In the genomic region with DNA sequence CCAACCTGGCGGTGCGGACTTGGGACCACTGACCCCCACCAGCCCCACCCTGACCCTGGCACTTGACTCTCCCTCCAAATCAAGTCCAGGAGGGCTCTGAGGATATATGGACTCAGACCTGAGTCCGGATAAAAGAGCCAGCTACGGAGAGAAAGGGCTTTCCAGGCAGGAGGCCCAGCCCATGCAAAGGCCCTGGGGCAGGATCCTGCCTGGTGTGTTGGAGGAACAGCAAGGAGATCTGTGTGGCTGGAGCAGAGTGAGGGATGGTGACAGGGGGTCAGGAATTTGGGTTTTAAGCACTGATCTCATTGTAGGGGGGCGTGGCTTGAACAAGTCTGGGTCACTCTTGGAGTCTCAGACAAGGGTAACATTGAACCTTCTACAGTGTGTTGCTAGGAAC, we compare ENCODE assay signal across 33 cellular contexts. TPM values are rescaled to one million over a fixed set of nuclear protein-coding genes. Genes with fewer than 3 reads are reported as not detected.
"Had no signal": no experiment of that assay in that cellular context is flagged by ENCODE, and none has a peak within 500 bp of the region (broad histone marks: within the 10 kb centered on the region; RNA-seq: fewer than 3 reads in every experiment).

No MANE protein-coding gene starts in this region.

- H3K27ac Mint-ChIP-seq: dendritic cell treated with granulocyte-macrophage colony-stimulating factor and Interleukin-4, amounts not matched to agents 40 ng/mL and 50 ng/mL, for 4 days; effector memory CD8-positive, alpha-beta T cell; endodermal cell; memory B cell; naive thymus-derived CD4-positive, alpha-beta T cell had no signal

- H3K4me3 ChIP-seq: colonic mucosa, esophagus squamous epithelium, gastrocnemius medialis, heart right ventricle, left lung, lung had no signal

- H3K27me3 ChIP-seq: colonic mucosa had no signal

- H3K9me3 Mint-ChIP-seq: effector memory CD8-positive, alpha-beta T cell had no signal

- ATAC-seq: effector memory CD8-positive, alpha-beta T cell; esophagus mucosa; gastrocnemius medialis; heart right ventricle; left cardiac atrium; left lung; left ventricle myocardium superior; naive thymus-derived CD4-positive, alpha-beta T cell had no signal

- DNase-seq: colonic mucosa; cortex of kidney; effector CD8-positive, alpha-beta T cell; effector memory CD8-positive, alpha-beta T cell; endodermal cell; erythroblast; esophagus squamous epithelium; foreskin fibroblast; foreskin melanocyte; gastrocnemius medialis; glutamatergic neuron; head of caudate nucleus; heart right ventricle; hippocampal formation; left cardiac atrium; left lung; left ventricle myocardium superior; mammary epithelial cell; mesendoderm; midbrain; naive thymus-derived CD4-positive, alpha-beta T cell had no signal

- H3K36me3 ChIP-seq: colonic mucosa, esophagus squamous epithelium, gastrocnemius medialis, heart right ventricle, left lung had no signal

- H3K36me3 Mint-ChIP-seq: memory B cell; naive thymus-derived CD4-positive, alpha-beta T cell had no signal

- H3K4me1 ChIP-seq: colonic mucosa, esophagus squamous epithelium, gastrocnemius medialis, heart right ventricle, left lung had no signal

- H3K9me3 ChIP-seq: colonic mucosa, gastrocnemius medialis, left lung had no signal

- H3K4me1 Mint-ChIP-seq: endodermal cell; memory B cell; naive thymus-derived CD4-positive, alpha-beta T cell had no signal

- H3K4me3 Mint-ChIP-seq: dendritic cell treated with granulocyte-macrophage colony-stimulating factor and Interleukin-4, amounts not matched to agents 40 ng/mL and 50 ng/mL, for 4 days; effector memory CD8-positive, alpha-beta T cell; endodermal cell; memory B cell; naive thymus-derived CD4-positive, alpha-beta T cell had no signal

- H3K27ac ChIP-seq: colonic mucosa, epithelial cell of prostate, esophagus squamous epithelium, gastrocnemius medialis, heart right ventricle, left lung had no signal

RNA-seq across cellular contexts. Expression of a gene that starts 0.5 kb away (rescaled TPM):
- total RNA-seq: colonic mucosa; dermis microvascular lymphatic vessel endothelial cell; endodermal cell; esophagus mucosa; esophagus squamous epithelium; gastrocnemius medialis; glomerular endothelial cell; heart right ventricle; kidney epithelial cell; left cardiac atrium; left lung; left ventricle myocardium superior; lower leg skin; lung; mammary epithelial cell; mononuclear cell; mucosa of gallbladder; naive thymus-derived CD4-positive, alpha-beta T cell had no signal
- polyA plus RNA-seq: heart right ventricle; keratinocyte; lung; mammary epithelial cell; naive thymus-derived CD4-positive, alpha-beta T cell had no signal
